26 cellular contexts compared by ENCODE assay signal in the genomic region with DNA sequence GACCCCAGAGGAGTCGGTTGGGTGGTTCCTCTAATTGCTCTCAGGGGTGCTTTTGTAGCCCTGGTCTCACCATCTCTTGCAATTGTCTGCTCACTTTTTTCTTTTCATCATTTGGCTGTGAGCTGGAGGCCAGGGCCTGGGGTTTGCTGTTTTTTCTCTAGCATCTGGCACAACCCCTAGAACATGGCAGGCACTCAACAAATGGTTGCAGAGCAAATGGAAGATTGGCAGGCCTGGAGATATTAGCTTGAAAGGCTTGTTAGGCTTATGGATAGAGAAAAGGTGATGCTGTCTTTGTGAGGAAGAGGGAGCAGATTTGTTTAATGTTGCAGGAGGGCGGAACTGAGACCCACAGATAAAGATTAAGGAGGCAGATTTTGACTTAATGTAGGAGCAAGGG. TPM values are rescaled to one million over a fixed set of nuclear protein-coding genes. Genes with fewer than 3 reads are reported as not detected.
"Had no signal": no experiment of that assay in that cellular context is flagged by ENCODE, and none has a peak within 500 bp of the region (broad histone marks: within the 10 kb centered on the region; RNA-seq: fewer than 3 reads in every experiment).

No MANE protein-coding gene starts in this region.

- H3K27ac Mint-ChIP-seq: naive thymus-derived CD8-positive, alpha-beta T cell; nephron; stimulated activated memory B cell treated with anti-CD40 and anti-IgM and Interleukin-4, amounts not matched to agents 10 μg/mL and 1 μg/mL and 100 μg/mL, for 72 hours; type B pancreatic cell had no signal

- H3K27ac ChIP-seq: lower lobe of right lung, pancreas, prostate gland, right lobe of liver, tibial nerve, vagina had no signal

- H3K9me3 Mint-ChIP-seq: naive thymus-derived CD8-positive, alpha-beta T cell; nephron; neural crest cell; stimulated activated memory B cell treated with anti-CD40 and anti-IgM and Interleukin-4, amounts not matched to agents 10 μg/mL and 1 μg/mL and 100 μg/mL, for 72 hours; stimulated activated naive CD8-positive, alpha-beta T cell treated with anti-CD3 and anti-CD28 coated beads, Interleukin-15, amount 100 ng/mL, for 72 hours; type B pancreatic cell had no signal

- H3K36me3 ChIP-seq: lower lobe of right lung, pancreas, prostate gland, right lobe of liver, tibial nerve, vagina had no signal

- FAIRE-seq: pancreas had no signal

- H3K27me3 ChIP-seq: pancreas, right lobe of liver, tibial nerve, vagina had no signal

- H3K4me3 ChIP-seq: lower lobe of right lung, pancreas, prostate gland, right lobe of liver, smooth muscle cell, tibial nerve, vagina had no signal

- H3K4me3 Mint-ChIP-seq: naive thymus-derived CD8-positive, alpha-beta T cell; nephron; neural crest cell; stimulated activated memory B cell treated with anti-CD40 and anti-IgM and Interleukin-4, amounts not matched to agents 10 μg/mL and 1 μg/mL and 100 μg/mL, for 72 hours; stimulated activated naive CD8-positive, alpha-beta T cell treated with anti-CD3 and anti-CD28 coated beads, Interleukin-15, amount 100 ng/mL, for 72 hours; type B pancreatic cell had no signal

- H3K4me1 ChIP-seq: pancreas, prostate gland, right lobe of liver, vagina had no signal

- H3K9me3 ChIP-seq: lower lobe of right lung, pancreas, prostate gland, right lobe of liver, tibial nerve, vagina had no signal

- ATAC-seq: lower lobe of right lung; naive thymus-derived CD8-positive, alpha-beta T cell; pancreas; right lobe of liver; stimulated activated memory B cell treated with anti-CD40 and anti-IgM and Interleukin-4, amounts not matched to agents 10 μg/mL and 1 μg/mL and 100 μg/mL, for 72 hours; stimulated activated naive CD8-positive, alpha-beta T cell treated with anti-CD3 and anti-CD28 coated beads, Interleukin-15, amount 100 ng/mL, for 72 hours had no signal

- H3K27me3 Mint-ChIP-seq: stimulated activated naive CD8-positive, alpha-beta T cell treated with anti-CD3 and anti-CD28 coated beads, Interleukin-15, amount 100 ng/mL, for 72 hours had no signal

- H3K36me3 Mint-ChIP-seq: stimulated activated memory B cell treated with anti-CD40 and anti-IgM and Interleukin-4, amounts not matched to agents 10 μg/mL and 1 μg/mL and 100 μg/mL, for 72 hours; type B pancreatic cell had no signal

- H3K4me1 Mint-ChIP-seq: neural crest cell; stimulated activated memory B cell treated with anti-CD40 and anti-IgM and Interleukin-4, amounts not matched to agents 10 μg/mL and 1 μg/mL and 100 μg/mL, for 72 hours; stimulated activated naive CD8-positive, alpha-beta T cell treated with anti-CD3 and anti-CD28 coated beads, Interleukin-15, amount 100 ng/mL, for 72 hours had no signal

- DNase-seq: islet precursor cell; lower lobe of right lung; mammary epithelial cell; mesenchymal stem cell; naive thymus-derived CD8-positive, alpha-beta T cell; nucleus accumbens; pancreas; posterior cingulate gyrus; retina; right lobe of liver; stimulated activated CD4-positive, alpha-beta T cell treated with anti-CD3 and anti-CD28 coated beads, Interleukin-1b, Interleukin-23, amount 100 ng/mL, for 48 hours; stimulated activated CD4-positive, alpha-beta T cell treated with anti-CD3 and anti-CD28 coated beads, Interleukin-2, amount 100 ng/mL, for 48 hours; stimulated activated CD4-positive, alpha-beta T cell treated with anti-CD3 and anti-CD28 coated beads, Interleukin-4, amount 100 ng/mL, for 4 hours; stimulated activated CD8-positive, alpha-beta memory T cell treated with anti-CD3 and anti-CD28 coated beads, Interleukin-4, amount 100 ng/mL, for 48 hours; stimulated activated naive CD4-positive, alpha-beta T cell treated with Interleukin-2 at 50 U/mL for 16 hours; stimulated activated naive CD8-positive, alpha-beta T cell treated with anti-CD3 and anti-CD28 coated beads, Interleukin-15, amount 100 ng/mL, for 72 hours; substantia nigra had no signal

RNA-seq across cellular contexts. Expression of a gene that starts 47.0 kb away (rescaled TPM):
- total RNA-seq: osteoblast had no signal
- polyA plus RNA-seq: mammary epithelial cell had no signal
